23 cellular contexts compared by ENCODE assay signal in the genomic region with DNA sequence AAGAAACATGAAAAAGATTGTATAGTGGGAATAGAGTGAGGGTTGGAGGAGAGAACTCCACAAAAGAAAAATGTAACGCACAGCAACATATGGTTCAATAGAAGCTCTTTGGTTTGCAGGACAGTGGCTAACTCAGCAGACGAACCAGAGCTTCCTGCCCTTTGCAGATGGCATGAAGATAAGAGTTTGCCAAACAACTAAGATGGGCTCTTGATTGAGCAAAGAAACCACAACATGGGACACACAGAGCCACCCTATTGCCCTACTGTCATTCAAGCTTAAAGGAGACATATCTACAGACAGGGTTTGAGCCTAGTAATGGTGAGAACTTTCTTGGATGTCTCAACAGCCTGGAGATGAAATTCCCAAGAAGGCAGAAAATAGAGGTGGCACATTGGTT.
DNase-seq lines count a peak whose midpoint lies in the region; ATAC-seq and TF ChIP-seq lines count a peak whose summit lies in the region.
"Had no signal": no experiment of that assay in that cellular context is flagged by ENCODE, and none has a peak within 500 bp of the region (broad histone marks: within the 10 kb centered on the region; RNA-seq: fewer than 3 reads in every experiment).

No MANE protein-coding gene starts in this region.

- peaks cover 15% of the 10 kb centered on the region for H3K9me3 Mint-ChIP-seq in activated naive CD4-positive, alpha-beta T cell treated with anti-CD3 and anti-CD28 coated beads, Interleukin-2, amount 10 ng/mL, durations not matched to agents 7 days and 5 days
- H3K9me3 Mint-ChIP-seq in activated CD8-positive, alpha-beta T cell treated with anti-CD3 and anti-CD28 coated beads for 36 hours, result peaks cover 10% of the 10 kb centered on the region

- H3K36me3 ChIP-seq in Peyer's patch, result peaks cover 0 to 3% (median 0%) of the 10 kb centered on the region in 3 donors
- H3K36me3 ChIP-seq: esophagus muscularis mucosa had no signal

- peaks cover 5% of the 10 kb centered on the region for H3K36me3 Mint-ChIP-seq in activated naive CD4-positive, alpha-beta T cell treated with anti-CD3 and anti-CD28 coated beads, Interleukin-2, amount 10 ng/mL, durations not matched to agents 7 days and 5 days
- H3K36me3 Mint-ChIP-seq in activated CD8-positive, alpha-beta T cell treated with anti-CD3 and anti-CD28 coated beads for 36 hours (ENCODE audit: low read depth), result peaks cover 17% of the 10 kb centered on the region
- H3K36me3 Mint-ChIP-seq: CD14-positive monocyte; stimulated activated memory B cell treated with anti-CD40 and anti-IgM and Interleukin-4, amounts not matched to agents 10 μg/mL and 1 μg/mL and 100 μg/mL, for 72 hours had no signal

- no peak overlapping the region for H3K4me3 ChIP-seq in NB4 (ENCODE audit: low read depth, low read length)
- no peak overlapping the region for H3K4me3 ChIP-seq in Peyer's patch
- H3K4me3 ChIP-seq: esophagus muscularis mucosa, gastroesophageal sphincter, testis had no signal

- H3K27ac Mint-ChIP-seq in activated naive CD4-positive, alpha-beta T cell treated with anti-CD3 and anti-CD28 coated beads, Interleukin-2, amount 10 ng/mL, durations not matched to agents 7 days and 5 days, result no peak overlapping the region
- H3K27ac Mint-ChIP-seq in activated CD8-positive, alpha-beta T cell treated with anti-CD3 and anti-CD28 coated beads for 36 hours, result no peak overlapping the region
- H3K27ac Mint-ChIP-seq: activated CD4-positive, alpha-beta T cell treated with anti-CD3 and anti-CD28 coated beads for 36 hours; activated naive CD4-positive, alpha-beta T cell treated with anti-CD3 and anti-CD28 coated beads, Interleukin-2, amount 50 U/mL, for 24 hours; CD14-positive monocyte; nephron; stimulated activated memory B cell treated with anti-CD40 and anti-IgM and Interleukin-4, amounts not matched to agents 10 μg/mL and 1 μg/mL and 100 μg/mL, for 72 hours had no signal

- H3K4me1 ChIP-seq in Peyer's patch, result no peaks in the 10 kb centered on the region
- H3K4me1 ChIP-seq: esophagus muscularis mucosa, gastroesophageal sphincter, testis had no signal

- POLR2A ChIA-PET in activated CD8-positive, alpha-beta T cell treated with anti-CD3 and anti-CD28 coated beads for 36 hours (lab: Charles Lee), result interaction anchor here (0.9 kb wide), 1 partner anchor 57 kb away, joined by 3 read pairs; no protein-coding TSS in a partner anchor

- H3K4me3 Mint-ChIP-seq in activated naive CD4-positive, alpha-beta T cell treated with anti-CD3 and anti-CD28 coated beads, Interleukin-2, amount 10 ng/mL, durations not matched to agents 7 days and 5 days, result no peak overlapping the region
- no peak overlapping the region for H3K4me3 Mint-ChIP-seq in activated CD8-positive, alpha-beta T cell treated with anti-CD3 and anti-CD28 coated beads for 36 hours
- H3K4me3 Mint-ChIP-seq: activated CD4-positive, alpha-beta T cell treated with anti-CD3 and anti-CD28 coated beads for 36 hours; activated naive CD4-positive, alpha-beta T cell treated with anti-CD3 and anti-CD28 coated beads, Interleukin-2, amount 50 U/mL, for 24 hours; CD14-positive monocyte; nephron; stimulated activated memory B cell treated with anti-CD40 and anti-IgM and Interleukin-4, amounts not matched to agents 10 μg/mL and 1 μg/mL and 100 μg/mL, for 72 hours had no signal

- TF ChIP-seq POLR2A in NB4 (IDR thresholded peaks at IDR 0.05; ENCODE audit: extremely low read depth, insufficient read length), result no peak
- TF ChIP-seq POLR2A in Peyer's patch (IDR thresholded peaks at IDR 0.05), result no peak

- intact Hi-C loops in activated CD8-positive, alpha-beta T cell treated with anti-CD3 and anti-CD28 coated beads for 36 hours (cut with micrococcal nuclease), result no loop called here

- no peaks in the 10 kb centered on the region for H3K9me3 ChIP-seq in Peyer's patch
- H3K9me3 ChIP-seq: esophagus muscularis mucosa, gastroesophageal sphincter, testis had no signal

- DNase-seq in activated naive CD4-positive, alpha-beta T cell treated with anti-CD3 and anti-CD28 coated beads, Interleukin-2, amount 10 ng/mL, durations not matched to agents 7 days and 5 days, result peak; percentile 38
- DNase-seq in activated naive CD4-positive, alpha-beta T cell treated with Interleukin-2 at 50 U/mL for 16 hours, result no peak
- DNase-seq in NB4 (ENCODE audit: low read depth) (peak; percentile 91), Peyer's patch (no peak)
- DNase-seq in activated CD8-positive, alpha-beta T cell treated with anti-CD3 and anti-CD28 coated beads for 36 hours, result no peak
- DNase-seq: activated CD4-positive, alpha-beta T cell treated with anti-CD3 and anti-CD28 coated beads for 36 hours; activated T-cell treated with anti-CD3 and anti-CD28 coated beads for 4 hours; DMS 273 treated with DMSO at 0.1 percent for 48 hours; effector CD4-positive, alpha-beta T cell; left cardiac atrium; NCI-H187; NCI-H226; T1000; testis had no signal

- H3K27ac ChIP-seq in Peyer's patch, result no peak overlapping the region
- H3K27ac ChIP-seq: esophagus muscularis mucosa, gastroesophageal sphincter, testis had no signal

- H3K4me1 Mint-ChIP-seq in activated naive CD4-positive, alpha-beta T cell treated with anti-CD3 and anti-CD28 coated beads, Interleukin-2, amount 10 ng/mL, durations not matched to agents 7 days and 5 days, result peaks cover 31% of the 10 kb centered on the region
- peaks cover 32% of the 10 kb centered on the region for H3K4me1 Mint-ChIP-seq in activated CD8-positive, alpha-beta T cell treated with anti-CD3 and anti-CD28 coated beads for 36 hours (ENCODE audit: low read depth)
- H3K4me1 Mint-ChIP-seq: nephron had no signal

- peak; percentile 39 for ATAC-seq in activated CD8-positive, alpha-beta T cell treated with anti-CD3 and anti-CD28 coated beads for 36 hours
- ATAC-seq in HG03460 (IDR thresholded peaks at IDR 0.05; ENCODE audit: unreplicated experiment) (no peak), GM19395 (IDR thresholded peaks at IDR 0.05; ENCODE audit: unreplicated experiment) (no peak), HG03108 (IDR thresholded peaks at IDR 0.05; ENCODE audit: unreplicated experiment) (no peak)
- ATAC-seq: activated CD4-positive, alpha-beta T cell treated with anti-CD3 and anti-CD28 coated beads for 36 hours; gastroesophageal sphincter; stimulated activated memory B cell treated with anti-CD40 and anti-IgM and Interleukin-4, amounts not matched to agents 10 μg/mL and 1 μg/mL and 100 μg/mL, for 72 hours had no signal

- H3K27me3 ChIP-seq in Peyer's patch, result no peaks in the 10 kb centered on the region
- H3K27me3 ChIP-seq: esophagus muscularis mucosa, gastroesophageal sphincter, testis had no signal

- no peaks in the 10 kb centered on the region for H3K27me3 Mint-ChIP-seq in activated naive CD4-positive, alpha-beta T cell treated with anti-CD3 and anti-CD28 coated beads, Interleukin-2, amount 10 ng/mL, durations not matched to agents 7 days and 5 days
- no peaks in the 10 kb centered on the region for H3K27me3 Mint-ChIP-seq in activated CD8-positive, alpha-beta T cell treated with anti-CD3 and anti-CD28 coated beads for 36 hours
- H3K27me3 Mint-ChIP-seq: activated CD4-positive, alpha-beta T cell treated with anti-CD3 and anti-CD28 coated beads for 36 hours; activated naive CD4-positive, alpha-beta T cell treated with anti-CD3 and anti-CD28 coated beads, Interleukin-2, amount 50 U/mL, for 24 hours; stimulated activated memory B cell treated with anti-CD40 and anti-IgM and Interleukin-4, amounts not matched to agents 10 μg/mL and 1 μg/mL and 100 μg/mL, for 72 hours had no signal

- no peak for TF ChIP-seq CTCF in NB4 (IDR thresholded peaks at IDR 0.05; ENCODE audit: low read depth, low read length)
- TF ChIP-seq CTCF in activated CD8-positive, alpha-beta T cell treated with anti-CD3 and anti-CD28 coated beads for 36 hours (IDR thresholded peaks at IDR 0.05), result no peak
- TF ChIP-seq CTCF in Peyer's patch (IDR thresholded peaks at IDR 0.05), result no peak

- CTCF ChIA-PET in activated naive CD4-positive, alpha-beta T cell treated with anti-CD3 and anti-CD28 coated beads, Interleukin-2, amount 10 ng/mL, durations not matched to agents 7 days and 5 days (lab: Charles Lee), result interaction anchor here (0.6 to 1.2 kb wide), 3 partner anchors 17 to 43 kb away, joined by 3 to 5 read pairs (median 3); no protein-coding TSS in a partner anchor
- CTCF ChIA-PET in activated CD8-positive, alpha-beta T cell treated with anti-CD3 and anti-CD28 coated beads for 36 hours (lab: Charles Lee), result interaction anchor here (0.7 to 1.5 kb wide), 4 partner anchors 17 to 127 kb away, joined by 3 to 6 read pairs (median 4); no protein-coding TSS in a partner anchor

Comparison
In these comparisons a context has a peak if more than half of its experiments do, and no peak if none do; other contexts are left out.
1. DNase-seq: peak in activated naive CD4-positive, alpha-beta T cell treated with anti-CD3 and anti-CD28 coated beads, Interleukin-2, amount 10 ng/mL, durations not matched to agents 7 days and 5 days (single experiment) and NB4 (single experiment); none in activated naive CD4-positive, alpha-beta T cell treated with Interleukin-2 at 50 U/mL for 16 hours (single experiment), activated CD8-positive, alpha-beta T cell treated with anti-CD3 and anti-CD28 coated beads for 36 hours (single experiment) and Peyer's patch (0 of 3).